In genomic region chr13:99536023-99536422, GRCh38 we compare ENCODE assay signal across 16 cellular contexts. TPM values are rescaled to one million over a fixed set of nuclear protein-coding genes. Genes with fewer than 3 reads are reported as not detected.
DNase-seq lines count a peak whose midpoint lies in the region; ATAC-seq, FAIRE-seq and TF ChIP-seq lines count a peak whose summit lies in the region.
"Had no signal": no experiment of that assay in that cellular context is flagged by ENCODE, and none has a peak within 500 bp of the region (broad histone marks: within the 10 kb centered on the region; RNA-seq: fewer than 3 reads in every experiment).

No MANE protein-coding gene starts in this region.

- FAIRE-seq in A204.1 (lab: Jason Lieb, UNC): peak; percentile 9
- peak; percentile 34 for FAIRE-seq in G401.6 (lab: Jason Lieb, UNC)
- FAIRE-seq in TTC549 (lab: Jason Lieb, UNC): peak; percentile 13
- FAIRE-seq: GM12892 had no signal

- H4K20me1 ChIP-seq in smooth muscle cell (ENCODE audit: low read depth): peaks cover 89% of the 10 kb centered on the region

- H3K36me3 ChIP-seq in smooth muscle cell (ENCODE audit: low read depth): peaks cover 23% of the 10 kb centered on the region

- no peak for DNase-seq in smooth muscle cell (lab: John Stamatoyannopoulos, UW; ENCODE audit: unreplicated experiment)
- DNase-seq in DMS 273 (lab: John Stamatoyannopoulos, UW; ENCODE audit: unreplicated experiment): no peak
- DNase-seq: 8988T; C1 segment of cervical spinal cord; Caco-2; CD8-positive, alpha-beta T cell; DMS 273 treated with DMSO at 0.1 percent for 48 hours; DMS79 treated with DMSO at 0.1 percent for 48 hours; GOT3 had no signal

- no peak overlapping the region for H3K4me3 ChIP-seq in smooth muscle cell
- H3K4me3 ChIP-seq: HAP-1 had no signal

- H2AFZ ChIP-seq in smooth muscle cell (ENCODE audit: low read depth): no peak overlapping the region

- H3K9ac ChIP-seq in smooth muscle cell (ENCODE audit: low read depth): no peak overlapping the region

- H3K79me2 ChIP-seq in smooth muscle cell (ENCODE audit: low read depth): peaks cover 21% of the 10 kb centered on the region

- H3K27ac ChIP-seq in smooth muscle cell (ENCODE audit: low read depth): no peak overlapping the region

- no peak for ATAC-seq in HG03108 (IDR thresholded peaks at IDR 0.05; ENCODE audit: unreplicated experiment)
- ATAC-seq in HG02840 (IDR thresholded peaks at IDR 0.05; ENCODE audit: low FRiP score, unreplicated experiment): no peak
- ATAC-seq: CD8-positive, alpha-beta T cell had no signal

- H3F3A ChIP-seq in smooth muscle cell (ENCODE audit: low read depth): no peaks in the 10 kb centered on the region

- 76% methylated on average over 2 of the region's 2 CpGs for WGBS in smooth muscle cell (ENCODE audit: low lambda C conversion rate)

- peak overlapping the region; percentile 8 for H3K4me2 ChIP-seq in smooth muscle cell

- no peak for TF ChIP-seq CTCF in smooth muscle cell (IDR thresholded peaks at IDR 0.05; ENCODE audit: borderline replicate concordance, insufficient read depth, poor library complexity, severe bottlenecking)

- no peaks in the 10 kb centered on the region for H3K4me1 ChIP-seq in smooth muscle cell (ENCODE audit: low read depth)
- H3K4me1 ChIP-seq: Caco-2, HAP-1 had no signal

- no peaks in the 10 kb centered on the region for H3K27me3 ChIP-seq in smooth muscle cell (ENCODE audit: low read depth)

- no peaks in the 10 kb centered on the region for H3K9me3 ChIP-seq in smooth muscle cell (replicated peaks; ENCODE audit: low read depth)
- H3K9me3 ChIP-seq: Caco-2, HAP-1 had no signal

RNA-seq across cellular contexts. Expression of gene TM9SF2, which starts 34.8 kb away (rescaled TPM):
- 272 and 332 TPM in 2 replicates for total RNA-seq in smooth muscle cell
- 170 and 195 TPM in 2 replicates for polyA plus RNA-seq in smooth muscle cell
